Comparison of ENCODE assay signal across 8 cellular contexts in genomic region chrX:103215037-103215767, GRCh38. TPM values are rescaled to one million over a fixed set of nuclear protein-coding genes. Genes with fewer than 3 reads are reported as not detected.
DNase-seq lines count a peak whose midpoint lies in the region; ATAC-seq and TF ChIP-seq lines count a peak whose summit lies in the region.

A gene with protein sequence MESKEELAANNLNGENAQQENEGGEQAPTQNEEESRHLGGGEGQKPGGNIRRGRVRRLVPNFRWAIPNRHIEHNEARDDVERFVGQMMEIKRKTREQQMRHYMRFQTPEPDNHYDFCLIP (plus strand): TSS chrX:103215108. CDS start chrX:103216154, 1,046 bp downstream.

- H3K4me1 Mint-ChIP-seq in nephron: peaks cover 5% of the 10 kb centered on the region

- TF ChIP-seq CTCF in BJ (IDR thresholded peaks at IDR 0.05; ENCODE audit: insufficient read depth, low read depth, low read length) (no peak), fibroblast of pulmonary artery (IDR thresholded peaks at IDR 0.05; ENCODE audit: low read length, missing control alignments) (no peak), nephron (IDR thresholded peaks at IDR 0.05; ENCODE audit: unreplicated experiment in 3 of 3) (no peak)

- CTCF ChIA-PET in BJ (lab: Yijun Ruan, JAX): no interaction called here

- H3K36me3 ChIP-seq in BJ (ENCODE audit: control insufficient read depth, insufficient read depth, low read length) (no peaks in the 10 kb centered on the region), NT2/D1 (ENCODE audit: insufficient read depth, insufficient read length, low read length) (peaks cover 16% of the 10 kb centered on the region)

- peak; percentile 85 for ATAC-seq in HG03378 (IDR thresholded peaks at IDR 0.05; ENCODE audit: unreplicated experiment)

- H3K4me3 ChIP-seq in BJ (ENCODE audit: low read depth, low read length): peak within 1 kb of the TSS; percentile 80
- H3K4me3 ChIP-seq in NT2/D1 (ENCODE audit: insufficient read length, low read depth): peak within 1 kb of the TSS; percentile 78
- peak within 1 kb of the TSS; percentile 62 for H3K4me3 ChIP-seq in fibroblast of pulmonary artery (replicated peaks; ENCODE audit: low read depth, low read length)

- H3K9me3 Mint-ChIP-seq in nephron: peaks cover 17% of the 10 kb centered on the region

- no peak for DNase-seq in BJ (ENCODE audit: low read depth)
- peak; percentile 32 for DNase-seq in GM19238 (ENCODE audit: insufficient read length, low spot score)
- peak; percentile 81 for DNase-seq in NT2/D1 (ENCODE audit: low read depth, low spot score)
- DNase-seq in activated T-helper 9 cell treated with anti-CD3 and anti-CD28 coated beads, Interleukin-2, amount 50 U/mL, for 16 hours (ENCODE audit: low read depth): peak; percentile 67
- DNase-seq in fibroblast of pulmonary artery (ENCODE audit: low read depth): peak; percentile 64
- peak; percentile 64 to 81 (median 77) for DNase-seq in stimulated activated naive CD4-positive, alpha-beta T cell (lab: John Stamatoyannopoulos, UW)

- peak within 1 kb of the TSS; percentile 88 for H3K9ac ChIP-seq in NT2/D1 (ENCODE audit: insufficient read length, low read depth)

- H3K27me3 ChIP-seq in BJ (ENCODE audit: control insufficient read depth, insufficient read depth, low read length) (peaks cover 1% of the 10 kb centered on the region; the same call in 1 of the 2 replicates), NT2/D1 (ENCODE audit: insufficient read depth, insufficient read length) (no peaks in the 10 kb centered on the region)

- peaks cover 21% of the 10 kb centered on the region for H3K36me3 Mint-ChIP-seq in nephron (ENCODE audit: low read depth)

- H3K27me3 Mint-ChIP-seq in nephron (ENCODE audit: low read depth): no peaks in the 10 kb centered on the region

- H3K4me1 ChIP-seq in NT2/D1 (ENCODE audit: insufficient read depth, insufficient read length): no peaks in the 10 kb centered on the region

- H3K4me3 Mint-ChIP-seq in nephron: peak within 1 kb of the TSS; percentile 91 to 92 (median 91)

- POLR2A ChIA-PET in BJ (lab: Charles Lee): no interaction called here

- no peaks in the 10 kb centered on the region for H3K9me3 ChIP-seq in NT2/D1 (ENCODE audit: insufficient read depth, low read length)

- H3K27ac Mint-ChIP-seq in nephron: peak within 1 kb of the TSS; percentile 95 to 98 (median 96)

RNA-seq across cellular contexts. Expression of the gene that starts here (rescaled TPM):
- polyA plus RNA-seq in BJ (2011; rRNA removed): 13.6 and 38.7 TPM in 2 replicates
- polyA minus RNA-seq in BJ (2011; rRNA and poly(A)+ RNA removed): 1.2 and 2.8 TPM in 2 replicates
